1 cellular context compared by ENCODE assay signal in the genomic region with DNA sequence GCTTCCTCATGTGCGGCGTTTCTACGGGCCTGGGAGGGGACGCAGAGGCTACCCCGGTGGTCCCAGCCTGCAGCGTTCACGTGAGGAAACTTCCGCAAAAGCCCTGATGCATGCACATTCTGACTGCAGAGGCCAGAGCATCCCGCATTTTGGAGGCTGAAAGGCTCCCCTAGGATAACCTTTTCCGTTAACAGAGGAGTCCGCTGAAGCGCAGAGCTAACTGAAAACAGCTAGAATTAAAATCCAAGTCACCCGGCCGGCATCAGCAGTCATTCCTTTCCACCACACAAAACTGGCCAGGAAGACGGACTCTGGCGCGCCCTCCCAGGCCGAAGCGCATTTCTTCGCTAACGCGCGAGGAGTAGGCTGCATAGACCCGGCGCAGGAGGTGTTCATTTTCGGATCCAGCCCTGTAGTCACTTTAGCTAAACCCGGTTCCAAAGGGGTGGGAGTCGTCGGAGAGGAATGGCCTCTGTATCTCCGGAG.
TF ChIP-seq lines count a peak whose summit lies in the region.

No MANE protein-coding gene starts in this region.

TF ChIP-seq in WTC11, 78 proteins besides CTCF, POLR2A, EP300 and RAD21 (continued from another document):
- TF ChIP-seq, protein P1, sequence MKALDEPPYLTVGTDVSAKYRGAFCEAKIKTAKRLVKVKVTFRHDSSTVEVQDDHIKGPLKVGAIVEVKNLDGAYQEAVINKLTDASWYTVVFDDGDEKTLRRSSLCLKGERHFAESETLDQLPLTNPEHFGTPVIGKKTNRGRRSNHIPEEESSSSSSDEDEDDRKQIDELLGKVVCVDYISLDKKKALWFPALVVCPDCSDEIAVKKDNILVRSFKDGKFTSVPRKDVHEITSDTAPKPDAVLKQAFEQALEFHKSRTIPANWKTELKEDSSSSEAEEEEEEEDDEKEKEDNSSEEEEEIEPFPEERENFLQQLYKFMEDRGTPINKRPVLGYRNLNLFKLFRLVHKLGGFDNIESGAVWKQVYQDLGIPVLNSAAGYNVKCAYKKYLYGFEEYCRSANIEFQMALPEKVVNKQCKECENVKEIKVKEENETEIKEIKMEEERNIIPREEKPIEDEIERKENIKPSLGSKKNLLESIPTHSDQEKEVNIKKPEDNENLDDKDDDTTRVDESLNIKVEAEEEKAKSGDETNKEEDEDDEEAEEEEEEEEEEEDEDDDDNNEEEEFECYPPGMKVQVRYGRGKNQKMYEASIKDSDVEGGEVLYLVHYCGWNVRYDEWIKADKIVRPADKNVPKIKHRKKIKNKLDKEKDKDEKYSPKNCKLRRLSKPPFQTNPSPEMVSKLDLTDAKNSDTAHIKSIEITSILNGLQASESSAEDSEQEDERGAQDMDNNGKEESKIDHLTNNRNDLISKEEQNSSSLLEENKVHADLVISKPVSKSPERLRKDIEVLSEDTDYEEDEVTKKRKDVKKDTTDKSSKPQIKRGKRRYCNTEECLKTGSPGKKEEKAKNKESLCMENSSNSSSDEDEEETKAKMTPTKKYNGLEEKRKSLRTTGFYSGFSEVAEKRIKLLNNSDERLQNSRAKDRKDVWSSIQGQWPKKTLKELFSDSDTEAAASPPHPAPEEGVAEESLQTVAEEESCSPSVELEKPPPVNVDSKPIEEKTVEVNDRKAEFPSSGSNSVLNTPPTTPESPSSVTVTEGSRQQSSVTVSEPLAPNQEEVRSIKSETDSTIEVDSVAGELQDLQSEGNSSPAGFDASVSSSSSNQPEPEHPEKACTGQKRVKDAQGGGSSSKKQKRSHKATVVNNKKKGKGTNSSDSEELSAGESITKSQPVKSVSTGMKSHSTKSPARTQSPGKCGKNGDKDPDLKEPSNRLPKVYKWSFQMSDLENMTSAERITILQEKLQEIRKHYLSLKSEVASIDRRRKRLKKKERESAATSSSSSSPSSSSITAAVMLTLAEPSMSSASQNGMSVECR (CRISPR knock-in tag; IDR thresholded peaks at IDR 0.05; ENCODE audit: borderline replicate concordance): no peak
- TF ChIP-seq ZNF512 (CRISPR knock-in tag; IDR thresholded peaks at IDR 0.05; ENCODE audit: borderline replicate concordance) (no peak), ZMAT4 (CRISPR knock-in tag; IDR thresholded peaks at IDR 0.05) (no peak), ZNF121 (CRISPR knock-in tag; IDR thresholded peaks at IDR 0.05) (no peak), MLX (CRISPR knock-in tag; IDR thresholded peaks at IDR 0.05) (no peak), HMGA2 (CRISPR knock-in tag; IDR thresholded peaks at IDR 0.05) (no peak), GRHL2 (CRISPR knock-in tag; IDR thresholded peaks at IDR 0.05; ENCODE audit: insufficient replicate concordance, severe bottlenecking) (no peak), TEAD1 (CRISPR knock-in tag; IDR thresholded peaks at IDR 0.05) (no peak), ZNF138 (CRISPR knock-in tag; conservative IDR thresholded peaks at IDR 0.05) (no peak), ETV6 (CRISPR knock-in tag; IDR thresholded peaks at IDR 0.05) (no peak)
TF ChIP-seq in WTC11: peak in this region for 0.
